Comparison of ENCODE assay signal across 15 cellular contexts in the genomic region with DNA sequence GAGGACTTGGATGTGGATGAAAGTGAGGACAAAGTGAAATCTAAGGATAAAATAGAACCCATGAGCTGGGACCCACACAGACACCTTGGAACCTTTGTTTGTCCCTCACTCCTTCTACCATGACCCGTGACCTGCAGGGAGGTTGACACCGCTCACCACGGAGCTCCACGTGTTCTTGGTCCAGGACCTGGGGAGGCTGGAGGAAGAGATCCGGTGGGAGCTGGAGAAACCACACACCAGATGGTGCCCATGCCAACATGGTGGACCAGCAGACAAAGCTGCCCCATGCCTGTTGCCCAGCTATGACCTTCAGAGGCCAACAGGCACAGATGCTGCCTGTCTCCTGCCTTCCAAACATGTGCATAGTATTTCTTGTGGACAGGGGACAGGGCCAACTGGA.
A peak's percentile ranks its signal among the peaks of the same experiment; 100 is the strongest.
DNase-seq lines count a peak whose midpoint lies in the region; ATAC-seq and TF ChIP-seq lines count a peak whose summit lies in the region.
"Had no signal": no experiment of that assay in that cellular context is flagged by ENCODE, and none has a peak within 500 bp of the region (broad histone marks: within the 10 kb centered on the region; RNA-seq: fewer than 3 reads in every experiment).

No MANE protein-coding gene starts in this region.

- intact Hi-C loops in stomach (cut with DNase I; ENCODE audit: low total_unique reads): no loop called here
- intact Hi-C loops in sciatic nerve (cut with DNase I): no loop called here

- H3K9me3 ChIP-seq in stomach: no peaks in the 10 kb centered on the region
- H3K9me3 ChIP-seq: Caco-2, HAP-1 had no signal

- H3K27me3 ChIP-seq in stomach: peaks cover 0 to 58% (median 0%) of the 10 kb centered on the region in 3 donors

- no peak for TF ChIP-seq EP300 in stomach (IDR thresholded peaks at IDR 0.05)

- no peaks in the 10 kb centered on the region for H3K4me1 ChIP-seq in stomach
- H3K4me1 ChIP-seq: Caco-2, HAP-1 had no signal

- no peak for TF ChIP-seq CTCF in stomach (IDR thresholded peaks at IDR 0.05)

- ATAC-seq in left lobe of liver (no peak), sciatic nerve (no peak), GM18868 (IDR thresholded peaks at IDR 0.05; ENCODE audit: unreplicated experiment) (no peak)

- H3K36me3 ChIP-seq in stomach: no peaks in the 10 kb centered on the region
- H3K36me3 ChIP-seq: HAP-1 had no signal

- no peak overlapping the region for H3K4me3 ChIP-seq in stomach
- H3K4me3 ChIP-seq: HAP-1 had no signal

- H3K27ac ChIP-seq in stomach: no peak overlapping the region
- H3K27ac ChIP-seq: C4-2B had no signal

- DNase-seq in ecto neural progenitor cell (ENCODE audit: low spot score): peak; percentile 23
- peak; percentile 37 for DNase-seq in left lobe of liver (ENCODE audit: low spot score)
- peak; percentile 7 for DNase-seq in stomach
- no peak for DNase-seq in hypothalamus (lab: John Stamatoyannopoulos, UW)
- no peak for DNase-seq in sciatic nerve (ENCODE audit: low spot score)
- DNase-seq: ACHN; AML-193; Caco-2; CD4-positive, alpha-beta T cell; DMS79; GDM1; GOT3 had no signal

- no peak for TF ChIP-seq POLR2A in stomach (IDR thresholded peaks at IDR 0.05)

- 83 to 92% (median 86%) methylated on average over 5 of the region's 5 CpGs for WGBS in stomach, 5 donors

Comparison
In these comparisons a context has a peak if more than half of its experiments do, and no peak if none do; other contexts are left out.
1. DNase-seq: peak in ecto neural progenitor cell (single experiment), left lobe of liver (single experiment) and stomach (single experiment); none in hypothalamus (0 of 51) and sciatic nerve (single experiment).